2 cellular contexts compared by ENCODE assay signal in genomic region chr6:75157336-75157735, GRCh38.
A peak's percentile ranks its signal among the peaks of the same experiment; 100 is the strongest.
TF ChIP-seq lines count a peak whose summit lies in the region.

No MANE protein-coding gene starts in this region.

TF ChIP-seq in IMR-90, 13 proteins besides CTCF, POLR2A, EP300 and RAD21:
- TF ChIP-seq CEBPB (IDR thresholded peaks at IDR 0.05; ENCODE audit: low read depth, low read length), result no peak
- no peak for TF ChIP-seq RFX5 (IDR thresholded peaks at IDR 0.05; ENCODE audit: low read depth, low read length)
- TF ChIP-seq MAZ (IDR thresholded peaks at IDR 0.05; ENCODE audit: borderline replicate concordance, low read depth, low read length), result no peak
- no peak for TF ChIP-seq NFE2L2 (IDR thresholded peaks at IDR 0.05; ENCODE audit: low read depth, low read length)
- TF ChIP-seq USF2 (IDR thresholded peaks at IDR 0.05; ENCODE audit: low read depth, low read length), result no peak
- TF ChIP-seq SMC3 (IDR thresholded peaks at IDR 0.05; ENCODE audit: low read depth, low read length), result no peak
- TF ChIP-seq FOS (IDR thresholded peaks at IDR 0.05; ENCODE audit: low read depth, low read length), result no peak
- TF ChIP-seq MAFK (IDR thresholded peaks at IDR 0.05; ENCODE audit: low read depth, low read length), result no peak
- TF ChIP-seq RCOR1 (IDR thresholded peaks at IDR 0.05; ENCODE audit: insufficient replicate concordance, low read length), result no peak
- TF ChIP-seq ELK1 (IDR thresholded peaks at IDR 0.05; ENCODE audit: borderline replicate concordance, low read depth, low read length), result no peak
- TF ChIP-seq BHLHE40 (IDR thresholded peaks at IDR 0.05; ENCODE audit: low read depth, low read length), result no peak
- no peak for TF ChIP-seq CHD1 (IDR thresholded peaks at IDR 0.05; ENCODE audit: low read depth, low read length)
- TF ChIP-seq MXI1 (IDR thresholded peaks at IDR 0.05; ENCODE audit: borderline replicate concordance, low read depth, low read length), result no peak

TF ChIP-seq in endothelial cell of umbilical vein, 7 proteins besides CTCF, POLR2A, EP300 and RAD21:
- TF ChIP-seq GATA2 (IDR thresholded peaks at IDR 0.05; ENCODE audit: insufficient read depth, insufficient read length, low read depth, low read length), result peak; percentile 84
- TF ChIP-seq MYC (IDR thresholded peaks at IDR 0.05; ENCODE audit: low read depth, low read length), result no peak
- TF ChIP-seq POLR2AphosphoS5 (IDR thresholded peaks at IDR 0.05; ENCODE audit: insufficient read depth, low read depth, low read length), result no peak
- TF ChIP-seq FOS (IDR thresholded peaks at IDR 0.05; ENCODE audit: borderline replicate concordance, insufficient read depth, low read length), result no peak
